In the genomic region with DNA sequence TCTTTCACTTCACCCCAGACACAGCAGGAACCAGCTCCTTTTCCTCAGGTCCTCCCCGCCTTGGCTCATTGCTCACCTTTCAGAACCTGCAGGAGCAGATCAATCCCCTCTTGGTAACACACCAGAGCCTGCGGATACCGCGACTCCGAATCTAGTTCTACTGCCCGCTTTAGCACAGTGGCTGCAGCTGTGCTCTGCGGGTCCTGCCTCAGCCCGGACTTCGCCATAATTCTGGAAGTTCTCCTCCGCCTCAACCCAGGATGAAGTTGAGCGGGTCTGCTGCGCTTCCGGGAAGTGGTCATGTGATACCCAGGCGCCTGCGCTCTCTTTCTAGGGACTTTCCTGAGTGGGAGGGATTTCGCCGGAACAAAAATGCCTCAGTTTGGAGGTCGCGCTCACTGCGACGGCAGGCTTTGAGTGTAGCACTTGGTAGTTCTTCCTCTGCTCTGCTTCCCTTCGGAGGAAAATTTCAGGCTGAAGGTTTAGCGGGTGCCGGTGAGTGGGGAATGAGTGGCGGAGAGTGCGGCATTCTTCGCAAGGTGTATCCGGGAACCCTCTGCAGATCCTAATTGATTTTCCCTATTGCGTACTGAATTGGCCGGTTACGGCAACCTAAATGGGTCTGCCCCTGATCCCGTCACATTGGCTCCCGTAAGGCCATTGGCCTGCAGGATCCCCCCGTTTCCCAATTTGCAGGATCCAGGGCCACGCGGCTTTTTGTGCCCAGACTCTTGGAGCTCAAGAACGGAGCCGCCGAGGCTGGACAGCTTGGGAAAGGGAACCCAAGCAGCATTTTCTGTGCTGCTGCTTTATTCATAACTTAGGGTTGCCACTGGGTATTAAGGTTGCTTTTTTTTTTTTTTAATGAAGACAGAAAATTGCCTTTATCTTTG, we compare ENCODE assay signal across 1 cellular context.
TF ChIP-seq lines count a peak whose summit lies in the region.

A gene (minus strand): TSS at position 304 of the 893 bp plus-strand sequence. CDS start 77 bp downstream, at position 227.
A gene (plus strand): TSS at position 430 of the 893 bp plus-strand sequence. CDS start 5,020 bp downstream, outside the sequence.

TF ChIP-seq in HepG2, 621 proteins besides CTCF, POLR2A, EP300 and RAD21 (continued from another document):
- TF ChIP-seq, protein P1, sequence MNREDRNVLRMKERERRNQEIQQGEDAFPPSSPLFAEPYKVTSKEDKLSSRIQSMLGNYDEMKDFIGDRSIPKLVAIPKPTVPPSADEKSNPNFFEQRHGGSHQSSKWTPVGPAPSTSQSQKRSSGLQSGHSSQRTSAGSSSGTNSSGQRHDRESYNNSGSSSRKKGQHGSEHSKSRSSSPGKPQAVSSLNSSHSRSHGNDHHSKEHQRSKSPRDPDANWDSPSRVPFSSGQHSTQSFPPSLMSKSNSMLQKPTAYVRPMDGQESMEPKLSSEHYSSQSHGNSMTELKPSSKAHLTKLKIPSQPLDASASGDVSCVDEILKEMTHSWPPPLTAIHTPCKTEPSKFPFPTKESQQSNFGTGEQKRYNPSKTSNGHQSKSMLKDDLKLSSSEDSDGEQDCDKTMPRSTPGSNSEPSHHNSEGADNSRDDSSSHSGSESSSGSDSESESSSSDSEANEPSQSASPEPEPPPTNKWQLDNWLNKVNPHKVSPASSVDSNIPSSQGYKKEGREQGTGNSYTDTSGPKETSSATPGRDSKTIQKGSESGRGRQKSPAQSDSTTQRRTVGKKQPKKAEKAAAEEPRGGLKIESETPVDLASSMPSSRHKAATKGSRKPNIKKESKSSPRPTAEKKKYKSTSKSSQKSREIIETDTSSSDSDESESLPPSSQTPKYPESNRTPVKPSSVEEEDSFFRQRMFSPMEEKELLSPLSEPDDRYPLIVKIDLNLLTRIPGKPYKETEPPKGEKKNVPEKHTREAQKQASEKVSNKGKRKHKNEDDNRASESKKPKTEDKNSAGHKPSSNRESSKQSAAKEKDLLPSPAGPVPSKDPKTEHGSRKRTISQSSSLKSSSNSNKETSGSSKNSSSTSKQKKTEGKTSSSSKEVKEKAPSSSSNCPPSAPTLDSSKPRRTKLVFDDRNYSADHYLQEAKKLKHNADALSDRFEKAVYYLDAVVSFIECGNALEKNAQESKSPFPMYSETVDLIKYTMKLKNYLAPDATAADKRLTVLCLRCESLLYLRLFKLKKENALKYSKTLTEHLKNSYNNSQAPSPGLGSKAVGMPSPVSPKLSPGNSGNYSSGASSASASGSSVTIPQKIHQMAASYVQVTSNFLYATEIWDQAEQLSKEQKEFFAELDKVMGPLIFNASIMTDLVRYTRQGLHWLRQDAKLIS (CRISPR knock-in tag; IDR thresholded peaks at IDR 0.05), result peak; percentile 82
- TF ChIP-seq, protein P2, sequence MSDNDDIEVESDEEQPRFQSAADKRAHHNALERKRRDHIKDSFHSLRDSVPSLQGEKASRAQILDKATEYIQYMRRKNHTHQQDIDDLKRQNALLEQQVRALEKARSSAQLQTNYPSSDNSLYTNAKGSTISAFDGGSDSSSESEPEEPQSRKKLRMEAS (IDR thresholded peaks at IDR 0.05), result peak; percentile 93
- TF ChIP-seq SMC3 (IDR thresholded peaks at IDR 0.05; ENCODE audit: low read length), result peak; percentile 41
- no peak for TF ChIP-seq FIP1L1 (IDR thresholded peaks at IDR 0.05; ENCODE audit: borderline replicate concordance, insufficient read depth, low read depth, low read length)
- TF ChIP-seq, protein P3, sequence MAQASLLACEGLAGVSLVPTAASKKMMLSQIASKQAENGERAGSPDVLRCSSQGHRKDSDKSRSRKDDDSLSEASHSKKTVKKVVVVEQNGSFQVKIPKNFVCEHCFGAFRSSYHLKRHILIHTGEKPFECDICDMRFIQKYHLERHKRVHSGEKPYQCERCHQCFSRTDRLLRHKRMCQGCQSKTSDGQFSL (CRISPR knock-in tag; IDR thresholded peaks at IDR 0.05), result peak; percentile 85
- TF ChIP-seq SRY (CRISPR knock-in tag; IDR thresholded peaks at IDR 0.05), result no peak
- peak; percentile 80 for TF ChIP-seq KLF9 (CRISPR knock-in tag; IDR thresholded peaks at IDR 0.05; ENCODE audit: low read depth)
- TF ChIP-seq DPF2 (CRISPR knock-in tag; IDR thresholded peaks at IDR 0.05; ENCODE audit: borderline replicate concordance, low read depth), result no peak
- TF ChIP-seq REXO4 (CRISPR knock-in tag; IDR thresholded peaks at IDR 0.05; ENCODE audit: borderline replicate concordance), result no peak
- no peak; the same call in 1 of the 2 replicates for TF ChIP-seq CBX2 (IDR thresholded peaks at IDR 0.05; ENCODE audit: low read depth, low read length)
- TF ChIP-seq CBX2 (CRISPR knock-in tag; IDR thresholded peaks at IDR 0.05; ENCODE audit: low read depth), result no peak
- no peak for TF ChIP-seq XBP1 (CRISPR knock-in tag; IDR thresholded peaks at IDR 0.05)
- TF ChIP-seq ETV6 (CRISPR knock-in tag; conservative IDR thresholded peaks at IDR 0.05), result peak; percentile 99
- 0 out of 2 replicates have a peak, but pooled peaks have one; percentile 15 for TF ChIP-seq NFKBIZ (CRISPR knock-in tag; IDR thresholded peaks at IDR 0.05)
- no peak for TF ChIP-seq TBX3 (IDR thresholded peaks at IDR 0.05; ENCODE audit: borderline replicate concordance)
- TF ChIP-seq BRCA1 (CRISPR knock-in tag; IDR thresholded peaks at IDR 0.05), result no peak
- peak; percentile 85; the same call in 1 of the 2 replicates for TF ChIP-seq ZNF615 (CRISPR knock-in tag; IDR thresholded peaks at IDR 0.05; ENCODE audit: borderline replicate concordance)
- TF ChIP-seq RFXANK (CRISPR knock-in tag; IDR thresholded peaks at IDR 0.05), result peak; percentile 93
- peak; percentile 91 for TF ChIP-seq ZBTB7B (CRISPR knock-in tag; IDR thresholded peaks at IDR 0.05)
- TF ChIP-seq ZNF230 (CRISPR knock-in tag; IDR thresholded peaks at IDR 0.05), result peak; percentile 72
- TF ChIP-seq ZNF264 (CRISPR knock-in tag; IDR thresholded peaks at IDR 0.05), result peak; percentile 73; the same call in 1 of the 2 replicates
- TF ChIP-seq ZNF205 (CRISPR knock-in tag; IDR thresholded peaks at IDR 0.05), result peak; percentile 93
- TF ChIP-seq, protein P4, sequence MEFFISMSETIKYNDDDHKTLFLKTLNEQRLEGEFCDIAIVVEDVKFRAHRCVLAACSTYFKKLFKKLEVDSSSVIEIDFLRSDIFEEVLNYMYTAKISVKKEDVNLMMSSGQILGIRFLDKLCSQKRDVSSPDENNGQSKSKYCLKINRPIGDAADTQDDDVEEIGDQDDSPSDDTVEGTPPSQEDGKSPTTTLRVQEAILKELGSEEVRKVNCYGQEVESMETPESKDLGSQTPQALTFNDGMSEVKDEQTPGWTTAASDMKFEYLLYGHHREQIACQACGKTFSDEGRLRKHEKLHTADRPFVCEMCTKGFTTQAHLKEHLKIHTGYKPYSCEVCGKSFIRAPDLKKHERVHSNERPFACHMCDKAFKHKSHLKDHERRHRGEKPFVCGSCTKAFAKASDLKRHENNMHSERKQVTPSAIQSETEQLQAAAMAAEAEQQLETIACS (CRISPR knock-in tag; IDR thresholded peaks at IDR 0.05), result peak; percentile 52; the same call in 1 of the 2 replicates
- peak; percentile 97 for TF ChIP-seq POLR2AphosphoS5 (IDR thresholded peaks at IDR 0.05; ENCODE audit: low read depth, low read length)
- no peak for TF ChIP-seq EZH2 (conservative IDR thresholded peaks at IDR 0.05; ENCODE audit: low read depth, low read length)
- TF ChIP-seq ZNF616 (CRISPR knock-in tag; IDR thresholded peaks at IDR 0.05; ENCODE audit: low read depth), result no peak; the same call in 1 of the 2 replicates
- TF ChIP-seq, protein P5, sequence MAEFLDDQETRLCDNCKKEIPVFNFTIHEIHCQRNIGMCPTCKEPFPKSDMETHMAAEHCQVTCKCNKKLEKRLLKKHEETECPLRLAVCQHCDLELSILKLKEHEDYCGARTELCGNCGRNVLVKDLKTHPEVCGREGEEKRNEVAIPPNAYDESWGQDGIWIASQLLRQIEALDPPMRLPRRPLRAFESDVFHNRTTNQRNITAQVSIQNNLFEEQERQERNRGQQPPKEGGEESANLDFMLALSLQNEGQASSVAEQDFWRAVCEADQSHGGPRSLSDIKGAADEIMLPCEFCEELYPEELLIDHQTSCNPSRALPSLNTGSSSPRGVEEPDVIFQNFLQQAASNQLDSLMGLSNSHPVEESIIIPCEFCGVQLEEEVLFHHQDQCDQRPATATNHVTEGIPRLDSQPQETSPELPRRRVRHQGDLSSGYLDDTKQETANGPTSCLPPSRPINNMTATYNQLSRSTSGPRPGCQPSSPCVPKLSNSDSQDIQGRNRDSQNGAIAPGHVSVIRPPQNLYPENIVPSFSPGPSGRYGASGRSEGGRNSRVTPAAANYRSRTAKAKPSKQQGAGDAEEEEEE (CRISPR knock-in tag; IDR thresholded peaks at IDR 0.05; ENCODE audit: borderline replicate concordance), result no peak
- peak; percentile 98 for TF ChIP-seq SIN3A (IDR thresholded peaks at IDR 0.05; ENCODE audit: borderline replicate concordance, low read depth, low read length)
- TF ChIP-seq, protein P6, sequence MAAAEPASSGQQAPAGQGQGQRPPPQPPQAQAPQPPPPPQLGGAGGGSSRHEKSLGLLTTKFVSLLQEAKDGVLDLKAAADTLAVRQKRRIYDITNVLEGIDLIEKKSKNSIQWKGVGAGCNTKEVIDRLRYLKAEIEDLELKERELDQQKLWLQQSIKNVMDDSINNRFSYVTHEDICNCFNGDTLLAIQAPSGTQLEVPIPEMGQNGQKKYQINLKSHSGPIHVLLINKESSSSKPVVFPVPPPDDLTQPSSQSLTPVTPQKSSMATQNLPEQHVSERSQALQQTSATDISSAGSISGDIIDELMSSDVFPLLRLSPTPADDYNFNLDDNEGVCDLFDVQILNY (CRISPR knock-in tag; conservative IDR thresholded peaks at IDR 0.05), result no peak; the same call in 1 of the 2 replicates
- TF ChIP-seq SOX5 (CRISPR knock-in tag; IDR thresholded peaks at IDR 0.05; ENCODE audit: borderline replicate concordance), result peak; percentile 70
- TF ChIP-seq, protein P7, sequence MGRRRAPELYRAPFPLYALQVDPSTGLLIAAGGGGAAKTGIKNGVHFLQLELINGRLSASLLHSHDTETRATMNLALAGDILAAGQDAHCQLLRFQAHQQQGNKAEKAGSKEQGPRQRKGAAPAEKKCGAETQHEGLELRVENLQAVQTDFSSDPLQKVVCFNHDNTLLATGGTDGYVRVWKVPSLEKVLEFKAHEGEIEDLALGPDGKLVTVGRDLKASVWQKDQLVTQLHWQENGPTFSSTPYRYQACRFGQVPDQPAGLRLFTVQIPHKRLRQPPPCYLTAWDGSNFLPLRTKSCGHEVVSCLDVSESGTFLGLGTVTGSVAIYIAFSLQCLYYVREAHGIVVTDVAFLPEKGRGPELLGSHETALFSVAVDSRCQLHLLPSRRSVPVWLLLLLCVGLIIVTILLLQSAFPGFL (CRISPR knock-in tag; IDR thresholded peaks at IDR 0.05), result no peak
- TF ChIP-seq, protein P8, sequence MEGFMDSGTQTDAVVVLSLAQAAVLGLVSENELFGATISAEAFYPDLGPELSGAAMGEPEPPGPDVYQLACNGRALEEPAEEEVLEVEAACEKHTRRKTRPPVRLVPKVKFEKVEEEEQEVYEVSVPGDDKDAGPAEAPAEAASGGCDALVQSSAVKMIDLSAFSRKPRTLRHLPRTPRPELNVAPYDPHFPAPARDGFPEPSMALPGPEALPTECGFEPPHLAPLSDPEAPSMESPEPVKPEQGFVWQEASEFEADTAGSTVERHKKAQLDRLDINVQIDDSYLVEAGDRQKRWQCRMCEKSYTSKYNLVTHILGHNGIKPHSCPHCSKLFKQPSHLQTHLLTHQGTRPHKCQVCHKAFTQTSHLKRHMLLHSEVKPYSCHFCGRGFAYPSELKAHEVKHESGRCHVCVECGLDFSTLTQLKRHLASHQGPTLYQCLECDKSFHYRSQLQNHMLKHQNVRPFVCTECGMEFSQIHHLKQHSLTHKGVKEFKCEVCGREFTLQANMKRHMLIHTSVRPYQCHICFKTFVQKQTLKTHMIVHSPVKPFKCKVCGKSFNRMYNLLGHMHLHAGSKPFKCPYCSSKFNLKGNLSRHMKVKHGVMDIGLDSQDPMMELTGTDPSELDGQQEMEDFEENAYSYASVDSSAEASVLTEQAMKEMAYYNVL (CRISPR knock-in tag; IDR thresholded peaks at IDR 0.05; ENCODE audit: borderline replicate concordance), result peak; percentile 73; the same call in 1 of the 2 replicates
- TF ChIP-seq ZSCAN21 (CRISPR knock-in tag; IDR thresholded peaks at IDR 0.05; ENCODE audit: borderline replicate concordance), result peak; percentile 91
- no peak; the same call in 1 of the 2 replicates for TF ChIP-seq POLR2AphosphoS2 (IDR thresholded peaks at IDR 0.05; ENCODE audit: low read depth, low read length)
- peak; percentile 85 for TF ChIP-seq ATF1 (CRISPR knock-in tag; IDR thresholded peaks at IDR 0.05)
- TF ChIP-seq ZNF451 (CRISPR knock-in tag; IDR thresholded peaks at IDR 0.05), result no peak; the same call in 1 of the 2 replicates
- TF ChIP-seq ZNF550 (CRISPR knock-in tag; IDR thresholded peaks at IDR 0.05; ENCODE audit: borderline replicate concordance), result peak; percentile 95; the same call in 1 of the 2 replicates
- TF ChIP-seq ELF1 (CRISPR knock-in tag; IDR thresholded peaks at IDR 0.05), result peak; percentile 99
- TF ChIP-seq, protein P9, sequence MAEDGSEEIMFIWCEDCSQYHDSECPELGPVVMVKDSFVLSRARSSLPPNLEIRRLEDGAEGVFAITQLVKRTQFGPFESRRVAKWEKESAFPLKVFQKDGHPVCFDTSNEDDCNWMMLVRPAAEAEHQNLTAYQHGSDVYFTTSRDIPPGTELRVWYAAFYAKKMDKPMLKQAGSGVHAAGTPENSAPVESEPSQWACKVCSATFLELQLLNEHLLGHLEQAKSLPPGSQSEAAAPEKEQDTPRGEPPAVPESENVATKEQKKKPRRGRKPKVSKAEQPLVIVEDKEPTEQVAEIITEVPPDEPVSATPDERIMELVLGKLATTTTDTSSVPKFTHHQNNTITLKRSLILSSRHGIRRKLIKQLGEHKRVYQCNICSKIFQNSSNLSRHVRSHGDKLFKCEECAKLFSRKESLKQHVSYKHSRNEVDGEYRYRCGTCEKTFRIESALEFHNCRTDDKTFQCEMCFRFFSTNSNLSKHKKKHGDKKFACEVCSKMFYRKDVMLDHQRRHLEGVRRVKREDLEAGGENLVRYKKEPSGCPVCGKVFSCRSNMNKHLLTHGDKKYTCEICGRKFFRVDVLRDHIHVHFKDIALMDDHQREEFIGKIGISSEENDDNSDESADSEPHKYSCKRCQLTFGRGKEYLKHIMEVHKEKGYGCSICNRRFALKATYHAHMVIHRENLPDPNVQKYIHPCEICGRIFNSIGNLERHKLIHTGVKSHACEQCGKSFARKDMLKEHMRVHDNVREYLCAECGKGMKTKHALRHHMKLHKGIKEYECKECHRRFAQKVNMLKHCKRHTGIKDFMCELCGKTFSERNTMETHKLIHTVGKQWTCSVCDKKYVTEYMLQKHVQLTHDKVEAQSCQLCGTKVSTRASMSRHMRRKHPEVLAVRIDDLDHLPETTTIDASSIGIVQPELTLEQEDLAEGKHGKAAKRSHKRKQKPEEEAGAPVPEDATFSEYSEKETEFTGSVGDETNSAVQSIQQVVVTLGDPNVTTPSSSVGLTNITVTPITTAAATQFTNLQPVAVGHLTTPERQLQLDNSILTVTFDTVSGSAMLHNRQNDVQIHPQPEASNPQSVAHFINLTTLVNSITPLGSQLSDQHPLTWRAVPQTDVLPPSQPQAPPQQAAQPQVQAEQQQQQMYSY (CRISPR knock-in tag; IDR thresholded peaks at IDR 0.05), result no peak; the same call in 1 of the 2 replicates
- peak; percentile 42; the same call in 1 of the 2 replicates for TF ChIP-seq SIX1 (CRISPR knock-in tag; IDR thresholded peaks at IDR 0.05; ENCODE audit: borderline replicate concordance)
- peak; percentile 95 for TF ChIP-seq KAT7 (CRISPR knock-in tag; IDR thresholded peaks at IDR 0.05; ENCODE audit: borderline replicate concordance)
TF ChIP-seq in HepG2: peak in this region for 438.
